ENCODE assay signal across 5 cellular contexts in the genomic region with DNA sequence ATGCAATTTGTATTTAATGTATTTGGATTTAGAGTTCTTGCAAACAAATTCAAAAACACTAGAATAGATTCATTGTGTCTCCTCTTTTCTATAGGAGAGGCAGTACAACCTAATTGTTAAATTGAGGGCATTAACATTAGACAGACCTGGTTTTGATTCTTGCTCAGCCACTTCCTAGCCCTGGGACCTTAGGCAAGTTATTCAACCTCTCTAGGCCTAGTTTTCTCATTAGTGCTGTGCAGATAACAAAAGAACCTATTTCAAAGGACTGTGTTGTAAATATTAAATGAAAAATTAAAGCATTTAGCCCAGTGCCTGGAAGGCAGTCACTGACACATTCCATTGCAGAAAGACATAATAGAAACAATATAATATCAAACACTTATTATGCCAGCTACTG.
"Had no signal": no experiment of that assay in that cellular context is flagged by ENCODE, and none has a peak within 500 bp of the region (broad histone marks: within the 10 kb centered on the region; RNA-seq: fewer than 3 reads in every experiment).

No MANE protein-coding gene starts in this region.

- DNase-seq: KBM-7 had no signal

- H3K27ac ChIP-seq: HL-60 had no signal

- H3K9me3 Mint-ChIP-seq: IgD-negative memory B cell had no signal

- ATAC-seq: HepG2, K562 had no signal

- H3K27ac Mint-ChIP-seq: IgD-negative memory B cell had no signal

- H3K4me3 Mint-ChIP-seq: IgD-negative memory B cell had no signal

- H3K36me3 Mint-ChIP-seq: IgD-negative memory B cell had no signal

- H3K27me3 Mint-ChIP-seq: IgD-negative memory B cell had no signal

- H3K4me3 ChIP-seq: K562 had no signal
